1 cellular context compared by ENCODE assay signal in genomic region chr1:32321712-32322291, GRCh38.
TF ChIP-seq lines count a peak whose summit lies in the region.

No MANE protein-coding gene starts in this region.

TF ChIP-seq in HepG2, 621 proteins besides CTCF, POLR2A, EP300 and RAD21 (continued from another document and continues in another):
- TF ChIP-seq ARID5B (CRISPR knock-in tag; IDR thresholded peaks at IDR 0.05), result peak; percentile 93
- no peak for TF ChIP-seq ZNF496 (CRISPR knock-in tag; IDR thresholded peaks at IDR 0.05; ENCODE audit: insufficient replicate concordance)
- 0 out of 2 replicates have a peak, but pooled peaks have one; percentile 60 for TF ChIP-seq ZFP36L2 (CRISPR knock-in tag; IDR thresholded peaks at IDR 0.05)
- TF ChIP-seq MATR3 (CRISPR knock-in tag; IDR thresholded peaks at IDR 0.05), result no peak
- TF ChIP-seq PPARG (CRISPR knock-in tag; conservative IDR thresholded peaks at IDR 0.05), result peak; percentile 68
- peak; percentile 95 for TF ChIP-seq FOXK1 (CRISPR knock-in tag; IDR thresholded peaks at IDR 0.05; ENCODE audit: borderline replicate concordance, low read depth)
- no peak for TF ChIP-seq HES4 (CRISPR knock-in tag; IDR thresholded peaks at IDR 0.05; ENCODE audit: borderline replicate concordance)
- no peak for TF ChIP-seq KLF15 (CRISPR knock-in tag; IDR thresholded peaks at IDR 0.05; ENCODE audit: borderline replicate concordance)
- no peak for TF ChIP-seq ZNF761 (CRISPR knock-in tag; conservative IDR thresholded peaks at IDR 0.05)
- peak; percentile 72; the same call in 1 of the 2 replicates for TF ChIP-seq MIER3 (CRISPR knock-in tag; IDR thresholded peaks at IDR 0.05; ENCODE audit: borderline replicate concordance)
- TF ChIP-seq ZBTB8A (CRISPR knock-in tag; IDR thresholded peaks at IDR 0.05; ENCODE audit: borderline replicate concordance, low read depth), result no peak
- TF ChIP-seq ISX (CRISPR knock-in tag; conservative IDR thresholded peaks at IDR 0.05), result no peak
- no peak for TF ChIP-seq ZUFSP (CRISPR knock-in tag; IDR thresholded peaks at IDR 0.05; ENCODE audit: borderline replicate concordance)
- TF ChIP-seq CENPX (CRISPR knock-in tag; IDR thresholded peaks at IDR 0.05), result no peak
- TF ChIP-seq SKI (IDR thresholded peaks at IDR 0.05; ENCODE audit: partially characterized antibody), result no peak
- no peak for TF ChIP-seq TP53 (CRISPR knock-in tag; conservative IDR thresholded peaks at IDR 0.05)
- TF ChIP-seq ZNF224 (CRISPR knock-in tag; IDR thresholded peaks at IDR 0.05), result 0 out of 2 replicates have a peak, but pooled peaks have one; percentile 57
- TF ChIP-seq PRPF4 (IDR thresholded peaks at IDR 0.05; ENCODE audit: low read depth, low read length, poor library complexity, severe bottlenecking), result no peak
- no peak; the same call in 1 of the 2 replicates for TF ChIP-seq ZNF691 (CRISPR knock-in tag; IDR thresholded peaks at IDR 0.05; ENCODE audit: borderline replicate concordance, low read depth)
- TF ChIP-seq SRSF4 (IDR thresholded peaks at IDR 0.05; ENCODE audit: low read depth, low read length, poor library complexity, severe bottlenecking), result no peak
- no peak for TF ChIP-seq IRF1 (CRISPR knock-in tag; IDR thresholded peaks at IDR 0.05; ENCODE audit: low read depth)
- peak; percentile 100 for TF ChIP-seq FOXA3 (CRISPR knock-in tag; IDR thresholded peaks at IDR 0.05)
- no peak for TF ChIP-seq MTERF4 (CRISPR knock-in tag; IDR thresholded peaks at IDR 0.05)
- TF ChIP-seq SP4 (CRISPR knock-in tag; IDR thresholded peaks at IDR 0.05), result no peak
- no peak for TF ChIP-seq EED (CRISPR knock-in tag; IDR thresholded peaks at IDR 0.05)
- no peak for TF ChIP-seq PREB (CRISPR knock-in tag; IDR thresholded peaks at IDR 0.05)
- TF ChIP-seq UBTF (CRISPR knock-in tag; IDR thresholded peaks at IDR 0.05), result no peak
- no peak for TF ChIP-seq SNAPC4 (CRISPR knock-in tag; IDR thresholded peaks at IDR 0.05)
- no peak for TF ChIP-seq ZNF850 (CRISPR knock-in tag; conservative IDR thresholded peaks at IDR 0.05)
- no peak for TF ChIP-seq ATF5 (CRISPR knock-in tag; IDR thresholded peaks at IDR 0.05; ENCODE audit: low read depth)
- no peak for TF ChIP-seq RNF219 (CRISPR knock-in tag; IDR thresholded peaks at IDR 0.05)
- no peak for TF ChIP-seq ZNF256 (CRISPR knock-in tag; conservative IDR thresholded peaks at IDR 0.05)
- TF ChIP-seq MAFG (CRISPR knock-in tag; IDR thresholded peaks at IDR 0.05), result no peak
- no peak for TF ChIP-seq NFIB (CRISPR knock-in tag; IDR thresholded peaks at IDR 0.05; ENCODE audit: borderline replicate concordance)
- no peak for TF ChIP-seq ETV6 (CRISPR knock-in tag; conservative IDR thresholded peaks at IDR 0.05)
- TF ChIP-seq ZIK1 (CRISPR knock-in tag; IDR thresholded peaks at IDR 0.05; ENCODE audit: borderline replicate concordance, low read depth), result no peak
- TF ChIP-seq CHD2 (IDR thresholded peaks at IDR 0.05; ENCODE audit: low read depth, low read length), result no peak
